In the genomic region with DNA sequence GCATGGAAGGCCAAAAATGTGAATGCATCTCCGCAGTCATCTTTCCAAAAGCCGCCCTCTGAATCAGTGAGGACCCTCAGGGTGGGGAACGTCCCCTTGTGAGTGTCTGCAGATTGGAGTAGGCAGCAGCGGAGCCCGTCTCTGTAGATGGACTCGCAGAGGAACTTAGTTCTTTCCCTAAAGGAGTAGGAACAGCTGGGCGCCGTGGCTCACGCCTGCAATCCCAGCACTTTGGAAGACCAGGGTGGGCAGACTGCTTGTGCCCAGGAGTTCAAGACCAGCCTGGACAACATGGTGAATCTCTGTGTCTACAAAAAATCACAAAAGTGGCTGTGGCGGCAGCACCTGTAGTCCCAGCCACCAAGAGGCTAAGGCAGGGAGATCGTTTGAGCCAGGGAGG, we compare ENCODE assay signal across 19 cellular contexts. TPM values are rescaled to one million over a fixed set of nuclear protein-coding genes. Genes with fewer than 3 reads are reported as not detected.
A peak's percentile ranks its signal among the peaks of the same experiment; 100 is the strongest.
DNase-seq lines count a peak whose midpoint lies in the region; FAIRE-seq and TF ChIP-seq lines count a peak whose summit lies in the region.
"Had no signal": no experiment of that assay in that cellular context is flagged by ENCODE, and none has a peak within 500 bp of the region (broad histone marks: within the 10 kb centered on the region; RNA-seq: fewer than 3 reads in every experiment).

No MANE protein-coding gene starts in this region.

- H3K4me1 ChIP-seq in OCI-LY1 (ENCODE audit: insufficient read depth, low read length, severe bottlenecking) (peaks cover 71% of the 10 kb centered on the region), astrocyte (ENCODE audit: insufficient read depth, low read length) (peaks cover 17% of the 10 kb centered on the region)

- H3K27me3 Mint-ChIP-seq in activated CD4-positive, alpha-beta T cell treated with anti-CD3 and anti-CD28 coated beads, Interleukin-2, amount 10 ng/mL, durations not matched to agents 24 days and 14 days: no peaks in the 10 kb centered on the region
- H3K27me3 Mint-ChIP-seq in astrocyte (ENCODE audit: low read depth, unreplicated experiment) (no peaks in the 10 kb centered on the region), nephron (ENCODE audit: low read depth) (no peaks in the 10 kb centered on the region)
- H3K27me3 Mint-ChIP-seq: activated B cell treated with CpG ODN at 0.5 μM for 24 hours had no signal

- H3K4me2 ChIP-seq in OCI-LY1 (ENCODE audit: low read length) (no peak overlapping the region), astrocyte (ENCODE audit: low read length) (no peak overlapping the region)

- peak overlapping the region; percentile 88 for H3K27ac Mint-ChIP-seq in activated CD4-positive, alpha-beta T cell treated with anti-CD3 and anti-CD28 coated beads, Interleukin-2, amount 10 ng/mL, durations not matched to agents 24 days and 14 days
- H3K27ac Mint-ChIP-seq in astrocyte (ENCODE audit: unreplicated experiment) (peak overlapping the region; percentile 72), nephron (peak overlapping the region in 2 of 3 experiments; percentile 43 to 75)

- TF ChIP-seq CTCF in OCI-LY1 (IDR thresholded peaks at IDR 0.05; ENCODE audit: low read length) (no peak), astrocyte (IDR thresholded peaks at IDR 0.05; ENCODE audit: insufficient read depth, low read depth, low read length) (no peak), nephron (IDR thresholded peaks at IDR 0.05; ENCODE audit: unreplicated experiment in 3 of 3) (no peak)

- H3K9me3 Mint-ChIP-seq in activated CD4-positive, alpha-beta T cell treated with anti-CD3 and anti-CD28 coated beads, Interleukin-2, amount 10 ng/mL, durations not matched to agents 24 days and 14 days: no peaks in the 10 kb centered on the region
- H3K9me3 Mint-ChIP-seq in astrocyte (ENCODE audit: unreplicated experiment) (no peaks in the 10 kb centered on the region), nephron (no peaks in the 10 kb centered on the region)
- H3K9me3 Mint-ChIP-seq: activated B cell treated with CpG ODN at 0.5 μM for 24 hours had no signal

- H3K9me3 ChIP-seq in OCI-LY1 (ENCODE audit: low read length) (no peaks in the 10 kb centered on the region), astrocyte (ENCODE audit: insufficient read depth, low read depth, low read length) (no peaks in the 10 kb centered on the region)
- H3K9me3 ChIP-seq: gastrocnemius medialis, psoas muscle, spleen had no signal

- H3K79me2 ChIP-seq in OCI-LY1 (ENCODE audit: insufficient read depth, low read length) (no peaks in the 10 kb centered on the region), astrocyte (ENCODE audit: insufficient read depth, low read length) (peaks cover 36% of the 10 kb centered on the region)

- peaks cover 11% of the 10 kb centered on the region for H3F3A ChIP-seq in OCI-LY1 (ENCODE audit: insufficient read depth, low read length)

- H3K4me3 ChIP-seq in OCI-LY1 (ENCODE audit: low read depth, low read length, poor library complexity, severe bottlenecking): no peak overlapping the region
- no peak overlapping the region for H3K4me3 ChIP-seq in astrocyte (ENCODE audit: insufficient read depth, low read depth, low read length)

- H3K36me3 Mint-ChIP-seq in activated CD4-positive, alpha-beta T cell treated with anti-CD3 and anti-CD28 coated beads, Interleukin-2, amount 10 ng/mL, durations not matched to agents 24 days and 14 days (ENCODE audit: low read depth): peaks cover 25% of the 10 kb centered on the region
- H3K36me3 Mint-ChIP-seq in astrocyte (ENCODE audit: low read depth, unreplicated experiment) (peaks cover 17% of the 10 kb centered on the region), nephron (ENCODE audit: low read depth) (peaks cover 31% of the 10 kb centered on the region)

- peak overlapping the region; percentile 84 for H3K27ac ChIP-seq in OCI-LY1 (ENCODE audit: low read depth, low read length, poor library complexity, severe bottlenecking)
- no peak overlapping the region for H3K27ac ChIP-seq in astrocyte (ENCODE audit: low read depth, low read length)

- H3K36me3 ChIP-seq in OCI-LY1 (ENCODE audit: insufficient read depth, low read length) (peaks cover 78% of the 10 kb centered on the region), astrocyte (ENCODE audit: insufficient read depth, low read length) (peaks cover 2% of the 10 kb centered on the region)

- no peaks in the 10 kb centered on the region for H3K9me2 ChIP-seq in OCI-LY1 (ENCODE audit: low read depth, low read length)

- H3K27me3 ChIP-seq in OCI-LY1 (ENCODE audit: insufficient read depth, low read length) (no peaks in the 10 kb centered on the region), astrocyte (ENCODE audit: insufficient read depth, low read length) (no peaks in the 10 kb centered on the region)
- H3K27me3 ChIP-seq: gastrocnemius medialis, spleen had no signal

- FAIRE-seq in astrocyte (lab: Jason Lieb, UNC): no peak
- FAIRE-seq: RCC 7860 had no signal

- H3K4me1 Mint-ChIP-seq in activated CD4-positive, alpha-beta T cell treated with anti-CD3 and anti-CD28 coated beads, Interleukin-2, amount 10 ng/mL, durations not matched to agents 24 days and 14 days: peaks cover 32% of the 10 kb centered on the region
- H3K4me1 Mint-ChIP-seq in astrocyte (ENCODE audit: low read depth, unreplicated experiment) (peaks cover 12% of the 10 kb centered on the region), nephron (peaks cover 13% of the 10 kb centered on the region)

- DNase-seq in activated CD4-positive, alpha-beta T cell treated with anti-CD3 and anti-CD28 coated beads, Interleukin-2, amount 10 ng/mL, durations not matched to agents 24 days and 14 days: no peak
- DNase-seq in activated CD4-positive, alpha-beta T cell treated with anti-CD3 and anti-CD28 coated beads, Interleukin-2, amount 50 U/mL, for 1 hour: no peak
- DNase-seq in astrocyte (ENCODE audit: low read depth) (no peak), MV-4-11 (lab: John Stamatoyannopoulos, UW) (no peak), HPDE6-E6E7 (ENCODE audit: extremely low spot score) (no peak)
- DNase-seq in effector CD8-positive, alpha-beta T cell (lab: John Stamatoyannopoulos, UW): no peak
- DNase-seq: activated B cell treated with CpG ODN at 0.5 μM for 24 hours, anterior cingulate cortex, EL, gastrocnemius medialis, KBM-7, left ventricle myocardium superior, NCI-H1105, NCI-H82, psoas muscle, spleen had no signal

- peak overlapping the region; percentile 81 for H3K4me3 Mint-ChIP-seq in activated CD4-positive, alpha-beta T cell treated with anti-CD3 and anti-CD28 coated beads, Interleukin-2, amount 10 ng/mL, durations not matched to agents 24 days and 14 days
- H3K4me3 Mint-ChIP-seq in astrocyte (ENCODE audit: unreplicated experiment) (no peak overlapping the region), nephron (peak overlapping the region; percentile 52 to 83 (median 54))

- H4K20me1 ChIP-seq in OCI-LY1 (ENCODE audit: insufficient read depth, low read length) (no peaks in the 10 kb centered on the region), astrocyte (ENCODE audit: insufficient read depth, low read length) (peaks cover 7% of the 10 kb centered on the region)

- no peak overlapping the region for H3K9ac ChIP-seq in OCI-LY1 (ENCODE audit: low read length)
- no peak overlapping the region for H3K9ac ChIP-seq in astrocyte (ENCODE audit: low read length)

- H2AFZ ChIP-seq in OCI-LY1 (ENCODE audit: low read length) (no peak overlapping the region), astrocyte (ENCODE audit: low read depth, low read length) (no peak overlapping the region)

- intact Hi-C loops in activated CD4-positive, alpha-beta T cell treated with anti-CD3 and anti-CD28 coated beads, Interleukin-2, amount 10 ng/mL, durations not matched to agents 24 days and 14 days (cut with micrococcal nuclease): no loop called here

RNA-seq across cellular contexts. Expression of a gene that starts 53.7 kb away (rescaled TPM):
- total RNA-seq in activated CD4-positive, alpha-beta T cell treated with anti-CD3 and anti-CD28 coated beads, Interleukin-2, amount 10 ng/mL, durations not matched to agents 24 days and 14 days: 62.8 and 66.8 TPM in 2 replicates
- total RNA-seq in astrocyte: 74.3 and 75.4 TPM in 2 replicates
